ENCODE assay signal across 10 cellular contexts in the genomic region with DNA sequence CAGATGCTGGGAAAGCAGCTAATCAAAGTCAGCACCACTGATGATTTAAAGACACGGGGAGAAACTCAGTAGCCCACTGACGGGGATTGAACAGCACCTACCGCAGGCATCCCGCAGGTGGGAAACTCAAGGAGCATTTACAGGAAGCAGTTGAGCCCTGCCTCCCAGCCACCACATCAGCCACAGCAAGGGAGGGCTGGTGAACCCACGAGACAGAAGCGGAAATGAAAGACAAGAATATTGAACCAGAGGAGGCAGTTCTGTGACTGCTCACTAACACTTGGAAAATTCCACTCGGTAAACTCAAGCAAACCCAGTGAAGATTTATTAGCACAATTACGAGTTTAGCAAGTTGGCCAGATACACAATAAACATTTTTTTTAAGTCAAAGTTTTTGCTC. TPM values are rescaled to one million over a fixed set of nuclear protein-coding genes. Genes with fewer than 3 reads are reported as not detected.
DNase-seq lines count a peak whose midpoint lies in the region; ATAC-seq and TF ChIP-seq lines count a peak whose summit lies in the region.
"Had no signal": no experiment of that assay in that cellular context is flagged by ENCODE, and none has a peak within 500 bp of the region (broad histone marks: within the 10 kb centered on the region; RNA-seq: fewer than 3 reads in every experiment).

No MANE protein-coding gene starts in this region.

- H3K4me3 ChIP-seq in DOHH2 (ENCODE audit: low read length) (no peak overlapping the region), colonic mucosa (no peak overlapping the region)
- H3K4me3 ChIP-seq: PC-9 had no signal

- no peaks in the 10 kb centered on the region for H3K9me2 ChIP-seq in DOHH2 (replicated peaks; ENCODE audit: control insufficient read depth, low read length)

- intact Hi-C loops in colonic mucosa (cut with DNase I), result no loop called here

- peaks cover 7% of the 10 kb centered on the region; the same call in 1 of the 2 replicates for H3K27me3 ChIP-seq in DOHH2 (ENCODE audit: control insufficient read depth, low read length)
- H3K27me3 ChIP-seq in colonic mucosa, result no peaks in the 10 kb centered on the region

- H3K36me3 ChIP-seq in DOHH2 (ENCODE audit: control insufficient read depth, low read length) (no peaks in the 10 kb centered on the region), colonic mucosa (no peaks in the 10 kb centered on the region)

- H3K4me1 ChIP-seq in DOHH2 (ENCODE audit: control insufficient read depth, low read length) (peaks cover 8% of the 10 kb centered on the region), colonic mucosa (no peaks in the 10 kb centered on the region)

- H3F3A ChIP-seq in DOHH2 (ENCODE audit: control insufficient read depth, insufficient read depth), result no peaks in the 10 kb centered on the region

- no peaks in the 10 kb centered on the region for H3K79me2 ChIP-seq in DOHH2 (ENCODE audit: control insufficient read depth, low read length)

- ATAC-seq in GM18519 (IDR thresholded peaks at IDR 0.05; ENCODE audit: low FRiP score, unreplicated experiment), result no peak
- ATAC-seq in GM21381 (IDR thresholded peaks at IDR 0.05; ENCODE audit: unreplicated experiment), result no peak

- DNase-seq in RPMI8226 (peak; percentile 83), colonic mucosa (no peak), AML-193 (lab: John Stamatoyannopoulos, UW) (no peak)
- peak; percentile 45 for DNase-seq in activated naive CD4-positive, alpha-beta T cell treated with Interleukin-2 at 50 U/mL for 16 hours
- peak in 3 of 4 experiments; percentile 5 to 41 (median 12) for DNase-seq in stimulated activated CD4-positive, alpha-beta T cell treated with anti-CD3 and anti-CD28 coated beads, Interleukin-1b, Interleukin-23, amount 100 ng/mL, for 24 hours (ENCODE audit: low read depth in 4 of 4, low spot score in 1 of 4)
- DNase-seq: PC-9 had no signal

- H3K27ac ChIP-seq in DOHH2 (ENCODE audit: low read depth, low read length) (no peak overlapping the region), colonic mucosa (no peak overlapping the region)
- H3K27ac ChIP-seq: PC-9 had no signal

- no peaks in the 10 kb centered on the region for H3K9me3 ChIP-seq in DOHH2 (ENCODE audit: control insufficient read depth, insufficient read depth, low read length)
- H3K9me3 ChIP-seq in colonic mucosa, result no peaks in the 10 kb centered on the region

- H3K9ac ChIP-seq in colonic mucosa (ENCODE audit: low read depth in 2 of 2, low read length in 2 of 2), result no peak overlapping the region

- TF ChIP-seq CTCF in DOHH2 (IDR thresholded peaks at IDR 0.05; ENCODE audit: low read depth, low read length, poor library complexity, severe bottlenecking) (no peak), colonic mucosa (IDR thresholded peaks at IDR 0.05) (no peak)

- H3K4me2 ChIP-seq in DOHH2 (ENCODE audit: low read length), result peak overlapping the region; percentile 40
- H3K4me2 ChIP-seq: PC-9 had no signal

- H4K20me1 ChIP-seq in DOHH2 (ENCODE audit: control insufficient read depth, insufficient read depth, low read depth, low read length), result no peaks in the 10 kb centered on the region

RNA-seq across cellular contexts. Expression of a gene that starts 10.6 kb away (rescaled TPM):
- 1 to 10 TPM in 1 of 2 donors, not detected in 1; 1.2 TPM for total RNA-seq in colonic mucosa
- total RNA-seq: mononuclear cell, PC-9 had no signal

RNA-seq across cellular contexts. Expression of a gene that starts 16.4 kb away (rescaled TPM):
- not detected for total RNA-seq in colonic mucosa
- total RNA-seq: PC-9 had no signal

Comparison
In these comparisons a context has a peak if more than half of its experiments do, and no peak if none do; other contexts are left out.
1. DNase-seq: peak in RPMI8226 (single experiment), activated naive CD4-positive, alpha-beta T cell treated with Interleukin-2 at 50 U/mL for 16 hours (single experiment) and stimulated activated CD4-positive, alpha-beta T cell treated with anti-CD3 and anti-CD28 coated beads, Interleukin-1b, Interleukin-23, amount 100 ng/mL, for 24 hours (3 of 4); none in colonic mucosa (single experiment) and AML-193 (0 of 2).